1 cellular context compared by ENCODE assay signal in the genomic region with DNA sequence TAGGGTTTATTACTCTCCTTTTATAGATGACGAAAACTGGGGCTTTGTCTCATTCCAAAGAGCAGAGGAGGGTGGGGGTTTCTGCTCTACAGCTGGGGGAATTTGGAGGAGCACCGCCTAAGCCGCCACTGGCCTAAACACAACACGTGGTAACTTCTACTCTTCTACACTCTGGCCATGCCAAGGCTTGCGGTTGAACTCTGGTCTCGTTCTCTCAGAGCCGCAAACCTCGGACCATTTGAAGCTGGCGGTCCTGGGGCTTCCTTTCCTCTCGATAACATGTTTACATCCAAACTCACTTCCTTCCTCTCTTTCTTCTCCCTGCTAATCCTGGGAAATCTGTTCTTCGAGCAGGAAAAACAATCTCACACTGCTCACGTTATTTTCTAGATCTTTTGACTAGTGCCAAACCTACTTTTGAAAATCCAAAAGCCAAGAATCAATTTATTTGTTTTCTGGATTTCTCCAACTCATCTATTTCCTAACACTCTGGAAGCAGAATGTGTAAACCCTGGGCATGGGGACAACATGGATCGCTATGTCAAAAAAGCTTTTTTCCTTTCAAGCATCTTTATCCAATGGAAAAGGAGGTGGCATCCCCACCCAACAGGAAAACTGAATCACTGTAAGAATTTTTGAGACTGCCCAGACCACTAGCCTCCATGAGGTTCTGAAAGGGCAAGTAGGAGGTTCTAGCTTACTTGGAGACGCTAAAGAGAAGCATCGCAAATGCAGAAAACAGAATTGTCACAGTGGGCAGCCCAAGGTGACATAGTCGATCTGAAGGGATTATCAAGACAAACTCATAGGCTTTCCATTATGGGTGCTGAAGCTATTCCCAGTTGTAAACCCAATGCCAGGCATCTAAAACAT.
TF ChIP-seq lines count a peak whose summit lies in the region.

No MANE protein-coding gene starts in this region.

TF ChIP-seq in HepG2, 621 proteins besides CTCF, POLR2A, EP300 and RAD21 (continued from another document and continues in another):
- TF ChIP-seq STAT5B (CRISPR knock-in tag; IDR thresholded peaks at IDR 0.05) (no peak), ZNF710 (CRISPR knock-in tag; IDR thresholded peaks at IDR 0.05; ENCODE audit: borderline replicate concordance) (peak; percentile 90; the same call in 1 of the 2 replicates), SNAPC5 (CRISPR knock-in tag; IDR thresholded peaks at IDR 0.05; ENCODE audit: borderline replicate concordance) (peak; percentile 96; the same call in 1 of the 2 replicates), DMAP1 (CRISPR knock-in tag; IDR thresholded peaks at IDR 0.05) (peak; percentile 93), ZNF550 (CRISPR knock-in tag; IDR thresholded peaks at IDR 0.05; ENCODE audit: borderline replicate concordance) (no peak), NFKB2 (CRISPR knock-in tag; IDR thresholded peaks at IDR 0.05; ENCODE audit: borderline replicate concordance) (peak; percentile 87; the same call in 1 of the 2 replicates), ZNF569 (CRISPR knock-in tag; IDR thresholded peaks at IDR 0.05; ENCODE audit: borderline replicate concordance) (no peak; the same call in 1 of the 2 replicates), PBX2 (CRISPR knock-in tag; IDR thresholded peaks at IDR 0.05) (no peak; the same call in 1 of the 2 replicates), ZNF687 (CRISPR knock-in tag; IDR thresholded peaks at IDR 0.05) (peak; percentile 80), FLYWCH1 (CRISPR knock-in tag; IDR thresholded peaks at IDR 0.05) (no peak), TCF7 (IDR thresholded peaks at IDR 0.05; ENCODE audit: low read depth) (peak; percentile 87), NCOA5 (CRISPR knock-in tag; IDR thresholded peaks at IDR 0.05) (no peak), ZNF350 (CRISPR knock-in tag; IDR thresholded peaks at IDR 0.05; ENCODE audit: borderline replicate concordance, low read depth) (peak; percentile 88), MIXL1 (CRISPR knock-in tag; IDR thresholded peaks at IDR 0.05) (peak; percentile 86), NAIF1 (CRISPR knock-in tag; IDR thresholded peaks at IDR 0.05; ENCODE audit: borderline replicate concordance) (0 out of 2 replicates have a peak, but pooled peaks have one; percentile 14), EEA1 (CRISPR knock-in tag; IDR thresholded peaks at IDR 0.05; ENCODE audit: borderline replicate concordance) (no peak; the same call in 1 of the 2 replicates), SMARCE1 (IDR thresholded peaks at IDR 0.05; ENCODE audit: borderline replicate concordance) (no peak), ZNF766 (CRISPR knock-in tag; IDR thresholded peaks at IDR 0.05; ENCODE audit: borderline replicate concordance) (peak; percentile 88), ZNF788 (CRISPR knock-in tag; IDR thresholded peaks at IDR 0.05; ENCODE audit: borderline replicate concordance) (peak; percentile 80; the same call in 1 of the 2 replicates), NFIC (IDR thresholded peaks at IDR 0.05; ENCODE audit: low read length) (no peak), SNAPC2 (CRISPR knock-in tag; IDR thresholded peaks at IDR 0.05) (peak; percentile 95; the same call in 1 of the 2 replicates), REXO4 (CRISPR knock-in tag; IDR thresholded peaks at IDR 0.05; ENCODE audit: borderline replicate concordance) (no peak; the same call in 1 of the 2 replicates), PAF1 (CRISPR knock-in tag; IDR thresholded peaks at IDR 0.05) (no peak), ZNF253 (CRISPR knock-in tag; IDR thresholded peaks at IDR 0.05; ENCODE audit: borderline replicate concordance) (peak; percentile 87), MED13 (CRISPR knock-in tag; IDR thresholded peaks at IDR 0.05) (0 out of 2 replicates have a peak, but pooled peaks have one; percentile 24), PBX3 (CRISPR knock-in tag; IDR thresholded peaks at IDR 0.05; ENCODE audit: borderline replicate concordance) (no peak), MIER3 (CRISPR knock-in tag; IDR thresholded peaks at IDR 0.05; ENCODE audit: borderline replicate concordance) (peak; percentile 88; the same call in 1 of the 2 replicates), EHMT2 (IDR thresholded peaks at IDR 0.05; ENCODE audit: borderline replicate concordance, low read depth, low read length) (peak; percentile 35), ZNF557 (CRISPR knock-in tag; IDR thresholded peaks at IDR 0.05) (peak; percentile 83), ZNF232 (CRISPR knock-in tag; IDR thresholded peaks at IDR 0.05; ENCODE audit: borderline replicate concordance) (peak; percentile 92; the same call in 1 of the 2 replicates), CCDC6 (CRISPR knock-in tag; IDR thresholded peaks at IDR 0.05) (peak; percentile 90; the same call in 1 of the 2 replicates), GMEB2 (CRISPR knock-in tag; IDR thresholded peaks at IDR 0.05; ENCODE audit: low read depth) (no peak; the same call in 1 of the 2 replicates), ZNF331 (CRISPR knock-in tag; IDR thresholded peaks at IDR 0.05) (peak; percentile 95), ZBTB1 (CRISPR knock-in tag; IDR thresholded peaks at IDR 0.05; ENCODE audit: borderline replicate concordance) (no peak), MLXIP (CRISPR knock-in tag; IDR thresholded peaks at IDR 0.05; ENCODE audit: borderline replicate concordance) (0 out of 2 replicates have a peak, but pooled peaks have one; percentile 50), ZFP82 (CRISPR knock-in tag; IDR thresholded peaks at IDR 0.05; ENCODE audit: borderline replicate concordance) (0 out of 2 replicates have a peak, but pooled peaks have one; percentile 64), TBX3 (IDR thresholded peaks at IDR 0.05; ENCODE audit: borderline replicate concordance) (no peak), ZNF83 (CRISPR knock-in tag; IDR thresholded peaks at IDR 0.05; ENCODE audit: borderline replicate concordance) (no peak)
- TF ChIP-seq, protein P1, sequence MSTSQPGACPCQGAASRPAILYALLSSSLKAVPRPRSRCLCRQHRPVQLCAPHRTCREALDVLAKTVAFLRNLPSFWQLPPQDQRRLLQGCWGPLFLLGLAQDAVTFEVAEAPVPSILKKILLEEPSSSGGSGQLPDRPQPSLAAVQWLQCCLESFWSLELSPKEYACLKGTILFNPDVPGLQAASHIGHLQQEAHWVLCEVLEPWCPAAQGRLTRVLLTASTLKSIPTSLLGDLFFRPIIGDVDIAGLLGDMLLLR (CRISPR knock-in tag; IDR thresholded peaks at IDR 0.05), result peak; percentile 69; the same call in 1 of the 2 replicates
- TF ChIP-seq, protein P2, sequence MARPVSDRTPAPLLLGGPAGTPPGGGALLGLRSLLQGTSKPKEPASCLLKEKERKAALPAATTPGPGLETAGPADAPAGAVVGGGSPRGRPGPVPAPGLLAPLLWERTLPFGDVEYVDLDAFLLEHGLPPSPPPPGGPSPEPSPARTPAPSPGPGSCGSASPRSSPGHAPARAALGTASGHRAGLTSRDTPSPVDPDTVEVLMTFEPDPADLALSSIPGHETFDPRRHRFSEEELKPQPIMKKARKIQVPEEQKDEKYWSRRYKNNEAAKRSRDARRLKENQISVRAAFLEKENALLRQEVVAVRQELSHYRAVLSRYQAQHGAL (CRISPR knock-in tag; IDR thresholded peaks at IDR 0.05; ENCODE audit: not compliant biosample characterization), result peak; percentile 64
- TF ChIP-seq, protein P3, sequence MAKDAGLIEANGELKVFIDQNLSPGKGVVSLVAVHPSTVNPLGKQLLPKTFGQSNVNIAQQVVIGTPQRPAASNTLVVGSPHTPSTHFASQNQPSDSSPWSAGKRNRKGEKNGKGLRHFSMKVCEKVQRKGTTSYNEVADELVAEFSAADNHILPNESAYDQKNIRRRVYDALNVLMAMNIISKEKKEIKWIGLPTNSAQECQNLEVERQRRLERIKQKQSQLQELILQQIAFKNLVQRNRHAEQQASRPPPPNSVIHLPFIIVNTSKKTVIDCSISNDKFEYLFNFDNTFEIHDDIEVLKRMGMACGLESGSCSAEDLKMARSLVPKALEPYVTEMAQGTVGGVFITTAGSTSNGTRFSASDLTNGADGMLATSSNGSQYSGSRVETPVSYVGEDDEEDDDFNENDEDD (CRISPR knock-in tag; IDR thresholded peaks at IDR 0.05; ENCODE audit: borderline replicate concordance), result peak; percentile 97
